11 cellular contexts compared by ENCODE assay signal in the genomic region with DNA sequence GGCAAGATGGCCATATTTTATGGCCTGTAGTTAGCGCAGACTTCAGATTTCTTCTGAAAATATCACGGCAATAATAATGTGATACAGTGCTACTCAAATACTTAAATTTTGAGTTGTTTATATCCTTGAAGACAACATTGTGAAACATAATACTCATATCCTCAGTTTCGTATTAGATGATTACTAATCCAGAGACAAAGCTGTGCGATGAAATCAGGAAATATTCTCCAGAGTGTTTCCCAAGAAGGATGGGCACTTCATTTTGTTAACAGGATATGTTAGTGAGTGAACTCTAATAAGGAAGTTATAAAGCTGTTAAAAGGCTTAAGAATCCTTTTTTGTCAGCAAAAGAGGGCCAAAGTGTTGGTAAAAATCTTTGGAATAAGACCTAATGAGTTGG. TPM values are rescaled to one million over a fixed set of nuclear protein-coding genes. Genes with fewer than 3 reads are reported as not detected.
DNase-seq lines count a peak whose midpoint lies in the region; ATAC-seq and TF ChIP-seq lines count a peak whose summit lies in the region.
"Had no signal": no experiment of that assay in that cellular context is flagged by ENCODE, and none has a peak within 500 bp of the region (broad histone marks: within the 10 kb centered on the region; RNA-seq: fewer than 3 reads in every experiment).

No MANE protein-coding gene starts in this region.

- WGBS in SK-N-SH (ENCODE audit: low lambda C conversion rate): 77% methylated on average over 4 of the region's 4 CpGs
- 60% methylated on average over 4 of the region's 4 CpGs for WGBS in hepatocyte (ENCODE audit: low lambda C conversion rate, missing lambda C conversion rate)
- WGBS in stomach, 5 donors: 58 to 73% (median 65%) methylated on average over 4 of the region's 4 CpGs

- TF ChIP-seq EP300 in SK-N-SH (IDR thresholded peaks at IDR 0.05; ENCODE audit: borderline replicate concordance in 1 of 2, low read depth in 1 of 2, low read length in 1 of 2) (no peak), stomach (IDR thresholded peaks at IDR 0.05) (no peak)

- H3K4me2 ChIP-seq in SK-N-SH: peak overlapping the region; percentile 3; the same call in 1 of the 2 replicates
- peak overlapping the region; percentile 3 for H3K4me2 ChIP-seq in hepatocyte
- H3K4me2 ChIP-seq: GM23338 had no signal

- no peak for TF ChIP-seq POLR2A in stomach (IDR thresholded peaks at IDR 0.05)

- H3K4me3 ChIP-seq in SK-N-SH (ENCODE audit: low read depth in 2 of 2, low read length in 1 of 2) (no peak overlapping the region), hepatocyte (no peak overlapping the region), stomach (no peak overlapping the region)
- H3K4me3 ChIP-seq: GM23338 had no signal

- no peak overlapping the region for H3K9ac ChIP-seq in SK-N-SH

- peaks cover 6 to 16% of the 10 kb centered on the region in 2 experiments; a peak in 3 of 4 replicates for H3K4me1 ChIP-seq in SK-N-SH (ENCODE audit: control insufficient read depth in 1 of 2, insufficient read depth in 2 of 2, low read depth in 1 of 2, low read length in 1 of 2)
- H3K4me1 ChIP-seq in hepatocyte (ENCODE audit: insufficient read depth): peaks cover 33% of the 10 kb centered on the region
- peaks cover 17 to 57% (median 31%) of the 10 kb centered on the region in 4 donors for H3K4me1 ChIP-seq in stomach

- no peak for TF ChIP-seq RAD21 in SK-N-SH (IDR thresholded peaks at IDR 0.05; ENCODE audit: low read length)

- ATAC-seq in SK-N-SH treated with all-trans-retinoic acid at 6 μM for 48 hours: no peak
- no peak for ATAC-seq in GM21576 (IDR thresholded peaks at IDR 0.05; ENCODE audit: unreplicated experiment)
- ATAC-seq: activated CD8-positive, alpha-beta memory T cell treated with anti-CD3 and anti-CD28 coated beads, Interleukin-2, amount 10 ng/mL, durations not matched to agents 7 days and 5 days; GM23338 had no signal

- H3K36me3 Mint-ChIP-seq in activated naive CD8-positive, alpha-beta T cell treated with anti-CD3 and anti-CD28 coated beads for 36 hours: peaks cover 5% of the 10 kb centered on the region
- H3K36me3 Mint-ChIP-seq: activated CD8-positive, alpha-beta memory T cell treated with anti-CD3 and anti-CD28 coated beads, Interleukin-2, amount 10 ng/mL, durations not matched to agents 7 days and 5 days had no signal

- H3K9me3 ChIP-seq in SK-N-SH (no peaks in the 10 kb centered on the region), hepatocyte (ENCODE audit: low read depth) (no peaks in the 10 kb centered on the region), stomach (no peaks in the 10 kb centered on the region)

- no peaks in the 10 kb centered on the region for H4K20me1 ChIP-seq in SK-N-SH (ENCODE audit: insufficient read depth)
- H4K20me1 ChIP-seq in hepatocyte (ENCODE audit: insufficient read depth, poor library complexity, severe bottlenecking): no peaks in the 10 kb centered on the region

- H3K27me3 ChIP-seq in SK-N-SH (ENCODE audit: insufficient read depth): no peaks in the 10 kb centered on the region
- no peaks in the 10 kb centered on the region for H3K27me3 ChIP-seq in hepatocyte
- H3K27me3 ChIP-seq in stomach: no peaks in the 10 kb centered on the region

- peaks cover 47% of the 10 kb centered on the region for H3K4me1 Mint-ChIP-seq in activated naive CD8-positive, alpha-beta T cell treated with anti-CD3 and anti-CD28 coated beads for 36 hours

- no peak for DNase-seq in SK-N-SH
- DNase-seq in activated naive CD8-positive, alpha-beta T cell treated with anti-CD3 and anti-CD28 coated beads for 36 hours: no peak
- DNase-seq in hepatocyte (ENCODE audit: low spot score): no peak
- no peak for DNase-seq in stomach
- no peak for DNase-seq in ecto neural progenitor cell (ENCODE audit: low spot score)
- DNase-seq in DMS114 treated with DMSO at 0.1 percent for 48 hours (lab: John Stamatoyannopoulos, UW; ENCODE audit: unreplicated experiment): no peak
- DNase-seq: activated CD8-positive, alpha-beta memory T cell treated with anti-CD3 and anti-CD28 coated beads, Interleukin-2, amount 10 ng/mL, durations not matched to agents 7 days and 5 days; posterior cingulate gyrus had no signal

- H3K9me2 ChIP-seq in SK-N-SH: no peaks in the 10 kb centered on the region
- no peaks in the 10 kb centered on the region for H3K9me2 ChIP-seq in hepatocyte (replicated peaks; ENCODE audit: insufficient read depth)

- peak overlapping the region; percentile 80 for H3K27ac Mint-ChIP-seq in activated naive CD8-positive, alpha-beta T cell treated with anti-CD3 and anti-CD28 coated beads for 36 hours
- H3K27ac Mint-ChIP-seq: activated CD8-positive, alpha-beta memory T cell treated with anti-CD3 and anti-CD28 coated beads, Interleukin-2, amount 10 ng/mL, durations not matched to agents 7 days and 5 days; GM23338 had no signal

- CTCF ChIA-PET in SK-N-SH (lab: Yijun Ruan, JAX): interaction anchor here (1.1 to 4.5 kb wide), 2 partner anchors 15 to 17 kb away, joined by 4 to 36 read pairs; no protein-coding TSS in a partner anchor

- POLR2A ChIA-PET in SK-N-SH (lab: Yijun Ruan, JAX): no interaction called here

- H3K27ac ChIP-seq in SK-N-SH (ENCODE audit: low read depth in 2 of 2, low read length in 1 of 2) (peak overlapping the region; percentile 23 to 45; a peak in 3 of 4 replicates), hepatocyte (peak overlapping the region; percentile 35), stomach (peak overlapping the region in 4 of 5 donors; percentile 14 to 80 (median 70))

- intact Hi-C loops in stomach (cut with DNase I; ENCODE audit: low total_unique reads): no loop called here

- peaks cover 9% of the 10 kb centered on the region for H3F3A ChIP-seq in SK-N-SH (replicated peaks; ENCODE audit: insufficient read depth)

- H3K27me3 Mint-ChIP-seq in activated naive CD8-positive, alpha-beta T cell treated with anti-CD3 and anti-CD28 coated beads for 36 hours: no peaks in the 10 kb centered on the region
- H3K27me3 Mint-ChIP-seq: activated CD8-positive, alpha-beta memory T cell treated with anti-CD3 and anti-CD28 coated beads, Interleukin-2, amount 10 ng/mL, durations not matched to agents 7 days and 5 days had no signal

- H3K79me2 ChIP-seq in SK-N-SH (ENCODE audit: insufficient read depth) (no peaks in the 10 kb centered on the region), hepatocyte (no peaks in the 10 kb centered on the region)

- H3K4me3 Mint-ChIP-seq in activated naive CD8-positive, alpha-beta T cell treated with anti-CD3 and anti-CD28 coated beads for 36 hours: peak overlapping the region; percentile 50
- H3K4me3 Mint-ChIP-seq: activated CD8-positive, alpha-beta memory T cell treated with anti-CD3 and anti-CD28 coated beads, Interleukin-2, amount 10 ng/mL, durations not matched to agents 7 days and 5 days; GM23338 had no signal

- H3K9me3 Mint-ChIP-seq in activated naive CD8-positive, alpha-beta T cell treated with anti-CD3 and anti-CD28 coated beads for 36 hours: peaks cover 2% of the 10 kb centered on the region
- H3K9me3 Mint-ChIP-seq: GM23338 had no signal

- peak overlapping the region; percentile 71 for H2AFZ ChIP-seq in SK-N-SH (ENCODE audit: low read depth)
- H2AFZ ChIP-seq in hepatocyte: no peak overlapping the region
- H2AFZ ChIP-seq: GM23338 had no signal

- no peaks in the 10 kb centered on the region for H3K36me3 ChIP-seq in SK-N-SH (replicated peaks in 1 of 2; ENCODE audit: control insufficient read depth in 1 of 2, insufficient read depth in 2 of 2, low read length in 1 of 2)
- no peaks in the 10 kb centered on the region for H3K36me3 ChIP-seq in hepatocyte (replicated peaks; ENCODE audit: insufficient read depth, low read depth)
- no peaks in the 10 kb centered on the region for H3K36me3 ChIP-seq in stomach

- TF ChIP-seq CTCF in SK-N-SH (IDR thresholded peaks at IDR 0.05): no peak
- TF ChIP-seq CTCF in hepatocyte (IDR thresholded peaks at IDR 0.05; ENCODE audit: poor library complexity): no peak
- TF ChIP-seq CTCF in stomach (IDR thresholded peaks at IDR 0.05): no peak

TF ChIP-seq in SK-N-SH treated with all-trans-retinoic acid at 6 μM for 48 hours, 23 proteins besides CTCF, POLR2A, EP300 and RAD21 (continues in another document):
- TF ChIP-seq ESRRG (CRISPR knock-in tag; IDR thresholded peaks at IDR 0.05): no peak
- no peak for TF ChIP-seq TCF4 (CRISPR knock-in tag; IDR thresholded peaks at IDR 0.05; ENCODE audit: borderline replicate concordance)
- TF ChIP-seq PPARA (CRISPR knock-in tag; IDR thresholded peaks at IDR 0.05; ENCODE audit: borderline replicate concordance): no peak
- TF ChIP-seq ARNTL (CRISPR knock-in tag; IDR thresholded peaks at IDR 0.05; ENCODE audit: borderline replicate concordance, low read depth): no peak
- TF ChIP-seq ZNF8 (CRISPR knock-in tag; IDR thresholded peaks at IDR 0.05): no peak
- TF ChIP-seq, protein P1, sequence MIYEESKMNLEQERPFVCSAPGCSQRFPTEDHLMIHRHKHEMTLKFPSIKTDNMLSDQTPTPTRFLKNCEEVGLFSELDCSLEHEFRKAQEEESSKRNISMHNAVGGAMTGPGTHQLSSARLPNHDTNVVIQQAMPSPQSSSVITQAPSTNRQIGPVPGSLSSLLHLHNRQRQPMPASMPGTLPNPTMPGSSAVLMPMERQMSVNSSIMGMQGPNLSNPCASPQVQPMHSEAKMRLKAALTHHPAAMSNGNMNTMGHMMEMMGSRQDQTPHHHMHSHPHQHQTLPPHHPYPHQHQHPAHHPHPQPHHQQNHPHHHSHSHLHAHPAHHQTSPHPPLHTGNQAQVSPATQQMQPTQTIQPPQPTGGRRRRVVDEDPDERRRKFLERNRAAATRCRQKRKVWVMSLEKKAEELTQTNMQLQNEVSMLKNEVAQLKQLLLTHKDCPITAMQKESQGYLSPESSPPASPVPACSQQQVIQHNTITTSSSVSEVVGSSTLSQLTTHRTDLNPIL (CRISPR knock-in tag; IDR thresholded peaks at IDR 0.05; ENCODE audit: low read depth): no peak
- no peak for TF ChIP-seq OSR1 (CRISPR knock-in tag; IDR thresholded peaks at IDR 0.05)
- no peak for TF ChIP-seq ZC3H10 (CRISPR knock-in tag; IDR thresholded peaks at IDR 0.05)
- TF ChIP-seq BACH2 (CRISPR knock-in tag; IDR thresholded peaks at IDR 0.05; ENCODE audit: borderline replicate concordance): no peak

RNA-seq across cellular contexts. Expression of gene PIK3IP1, which starts 4.0 kb away (rescaled TPM):
- polyA plus RNA-seq in SK-N-SH (2012; rRNA removed) (8.6 and 11.3 TPM in 2 replicates), hepatocyte (19.5 and 22.4 TPM in 2 replicates), stomach (1 to 10 TPM; 6.6 to 8.5 (median 7.6) TPM)
- polyA plus RNA-seq in SK-N-SH (2012; cell fraction: cytosol; rRNA removed): 6.6 and 8.7 TPM in 2 replicates
- polyA plus RNA-seq in SK-N-SH (2012; cell fraction: nucleus; rRNA removed): 9.5 and 13.2 TPM in 2 replicates
- total RNA-seq in activated naive CD8-positive, alpha-beta T cell treated with anti-CD3 and anti-CD28 coated beads for 36 hours: 10 to 100 TPM; 10.7 to 11.3 TPM
- total RNA-seq in hepatocyte (17.9 and 22.2 TPM in 2 replicates), stomach (10 to 100 TPM in 3 of 5 donors, 1 to 10 TPM in 2; 3.5 to 53.0 (median 20.5) TPM)

RNA-seq across cellular contexts. Expression of gene PATZ1, which starts 49.9 kb away (rescaled TPM):
- 19.1 and 21.8 TPM in 2 replicates for polyA plus RNA-seq in SK-N-SH (2012; rRNA removed)
- 9.7 and 15.2 TPM in 2 replicates for polyA plus RNA-seq in SK-N-SH (2012; cell fraction: cytosol; rRNA removed)
- polyA plus RNA-seq in SK-N-SH (2012; cell fraction: nucleus; rRNA removed): 25.7 and 27.0 TPM in 2 replicates
- 10 to 100 TPM; 35.3 to 36.3 TPM for total RNA-seq in activated naive CD8-positive, alpha-beta T cell treated with anti-CD3 and anti-CD28 coated beads for 36 hours
- 20.3 and 25.1 TPM in 2 replicates for total RNA-seq in hepatocyte
- polyA plus RNA-seq in hepatocyte: 18.2 and 23.8 TPM in 2 replicates
- total RNA-seq in stomach: 10 to 100 TPM in 3 of 5 donors, 1 to 10 TPM in 2; 4.9 to 20.9 (median 14.1) TPM
- polyA plus RNA-seq in stomach: 10 to 100 TPM in 2 of 3 donors, 1 to 10 TPM in 1; 7.8 to 21.1 (median 13.8) TPM
